In the genomic region with DNA sequence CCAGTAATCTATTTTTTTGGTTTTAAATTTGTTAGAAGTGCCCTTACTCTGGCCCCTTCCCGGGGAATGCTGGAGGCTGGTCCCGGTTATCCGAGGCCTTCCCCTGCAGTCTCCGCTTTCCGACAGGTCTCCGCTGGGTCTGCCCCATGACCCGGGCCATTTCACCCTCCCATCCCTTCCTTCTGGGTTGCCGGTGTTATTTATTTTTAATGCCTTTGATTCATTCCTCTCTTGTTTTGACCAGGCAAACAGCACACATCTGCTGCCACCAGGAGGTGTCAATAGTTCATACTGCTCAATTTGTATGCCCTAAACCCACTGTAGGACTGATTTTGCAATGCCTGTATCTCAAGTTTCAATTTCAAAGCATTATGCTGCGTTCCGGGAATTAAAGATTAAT, we compare ENCODE assay signal across 11 cellular contexts.
DNase-seq lines count a peak whose midpoint lies in the region; ATAC-seq, FAIRE-seq and TF ChIP-seq lines count a peak whose summit lies in the region.
"Had no signal": no experiment of that assay in that cellular context is flagged by ENCODE, and none has a peak within 500 bp of the region (broad histone marks: within the 10 kb centered on the region; RNA-seq: fewer than 3 reads in every experiment).

No MANE protein-coding gene starts in this region.

- TF ChIP-seq POLR2A in A549 (IDR thresholded peaks at IDR 0.05; ENCODE audit: low read length), result no peak

- H3K79me2 ChIP-seq in GM23248 (ENCODE audit: insufficient read depth) (no peaks in the 10 kb centered on the region), hepatocyte (no peaks in the 10 kb centered on the region)

- no peak for TF ChIP-seq EP300 in A549 (IDR thresholded peaks at IDR 0.05)

- peak; percentile 51 to 54; a peak in 3 of 6 replicates for ATAC-seq in A549
- ATAC-seq in Panc1, result no peak
- no peak for ATAC-seq in GM21576 (IDR thresholded peaks at IDR 0.05; ENCODE audit: unreplicated experiment)
- no peak for ATAC-seq in pancreas

- H3K9me2 ChIP-seq in GM23248 (ENCODE audit: insufficient read depth) (no peaks in the 10 kb centered on the region), hepatocyte (replicated peaks; ENCODE audit: insufficient read depth) (no peaks in the 10 kb centered on the region)

- H3K27me3 ChIP-seq in GM23248 (replicated peaks; ENCODE audit: insufficient read depth) (0 out of 2 replicates have a peak, but pooled peaks cover 7% of the 10 kb centered on the region), Panc1 (ENCODE audit: control insufficient read depth, insufficient read depth, low read length) (no peaks in the 10 kb centered on the region), hepatocyte (no peaks in the 10 kb centered on the region), pancreas (no peaks in the 10 kb centered on the region)

- POLR2A ChIA-PET in A549 (lab: Yijun Ruan, JAX), result no interaction called here
- POLR2A ChIA-PET in Panc1 (lab: Charles Lee), result no interaction called here

- CTCF ChIA-PET in A549 (lab: Yijun Ruan, JAX), result interaction anchor here (0.8 kb wide), 1 partner anchor 232 kb away, joined by 3 read pairs; no protein-coding TSS in a partner anchor
- CTCF ChIA-PET in Panc1 (lab: Charles Lee), result no interaction called here

- WGBS in A549 (ENCODE audit: missing lambda C conversion rate), result 51% methylated on average over 10 of the region's 10 CpGs
- 64% methylated on average over 10 of the region's 10 CpGs for WGBS in GM23248 (ENCODE audit: low coverage in 1 of 2, low lambda C conversion rate in 2 of 2, missing lambda C conversion rate in 2 of 2), 2 experiments
- WGBS in hepatocyte (ENCODE audit: low lambda C conversion rate, missing lambda C conversion rate), result 63% methylated on average over 10 of the region's 10 CpGs
- WGBS in pancreas, 2 donors, result 43 to 48% methylated on average over 10 of the region's 10 CpGs

- H3K9me3 ChIP-seq in A549 (no peaks in the 10 kb centered on the region), GM23248 (ENCODE audit: low read depth) (no peaks in the 10 kb centered on the region), Panc1 (ENCODE audit: control insufficient read depth, insufficient read depth, low read depth, low read length) (no peaks in the 10 kb centered on the region), hepatocyte (ENCODE audit: low read depth) (no peaks in the 10 kb centered on the region), pancreas (no peaks in the 10 kb centered on the region)

- H3K9ac ChIP-seq in GM23248, result no peak overlapping the region

- H3K4me3 ChIP-seq in A549, result no peak overlapping the region
- no peak overlapping the region for H3K4me3 ChIP-seq in GM23248
- no peak overlapping the region for H3K4me3 ChIP-seq in Panc1 (ENCODE audit: low read depth in 2 of 2, low read length in 2 of 2)
- H3K4me3 ChIP-seq in hepatocyte, result no peak overlapping the region
- no peak overlapping the region for H3K4me3 ChIP-seq in pancreas

- no peak for FAIRE-seq in A549 (lab: Jason Lieb, UNC)
- no peak for FAIRE-seq in pancreas (lab: Jason Lieb, UNC)
- FAIRE-seq: G401.6 had no signal

- H2AFZ ChIP-seq in GM23248, result no peak overlapping the region
- no peak overlapping the region for H2AFZ ChIP-seq in hepatocyte

- in situ Hi-C loops in GM23248 (cut with MboI), result no loop called here
- in situ Hi-C loops in Panc1 (cut with HindIII; ENCODE audit: low pct_unique_long_range_greater_than_20kb, low sequenced_read_pairs), result no loop called here

- H3K4me2 ChIP-seq in A549 (no peak overlapping the region), GM23248 (ENCODE audit: unreplicated experiment) (no peak overlapping the region), hepatocyte (no peak overlapping the region)

- TF ChIP-seq RAD21 in A549 (conservative IDR thresholded peaks at IDR 0.05 in 1 of 2, IDR thresholded peaks at IDR 0.05 in 1 of 2), result peak; percentile 16 to 48; a peak in 2 of 5 replicates

- TF ChIP-seq CTCF in A549 (IDR thresholded peaks at IDR 0.05) (no peak), Panc1 (IDR thresholded peaks at IDR 0.05) (peak; percentile 45), hepatocyte (IDR thresholded peaks at IDR 0.05; ENCODE audit: poor library complexity) (peak; percentile 22), pancreas (IDR thresholded peaks at IDR 0.05) (no peak)

- peak; percentile 5 to 42 for DNase-seq in A549 (ENCODE audit: low read depth in 1 of 2, low spot score in 1 of 2)
- DNase-seq in GM23248, result peak; percentile 15
- no peak for DNase-seq in Panc1 (ENCODE audit: low read depth, low spot score)
- no peak for DNase-seq in hepatocyte (ENCODE audit: low spot score)
- DNase-seq in LoVo (ENCODE audit: low spot score), result no peak
- DNase-seq in T1000 (lab: John Stamatoyannopoulos, UW), result no peak
- DNase-seq in pancreas, result no peak
- DNase-seq: GOT3, NCI-H1930 had no signal

- H3K4me1 ChIP-seq in A549 (no peaks in the 10 kb centered on the region), GM23248 (ENCODE audit: insufficient read depth) (no peaks in the 10 kb centered on the region), Panc1 (ENCODE audit: control insufficient read depth, insufficient read depth, low read length) (no peaks in the 10 kb centered on the region; the same call in 1 of the 2 replicates), hepatocyte (ENCODE audit: insufficient read depth) (no peaks in the 10 kb centered on the region), pancreas (no peaks in the 10 kb centered on the region)

- BruUV-seq in Panc1 (replicated peaks; lab: Mats Ljungman, UMichigan), result no TSS peak

- H3K36me3 ChIP-seq in GM23248 (ENCODE audit: low read depth), result no peaks in the 10 kb centered on the region
- H3K36me3 ChIP-seq in Panc1 (ENCODE audit: control insufficient read depth, insufficient read depth, low read length), result no peaks in the 10 kb centered on the region
- H3K36me3 ChIP-seq in hepatocyte (replicated peaks; ENCODE audit: insufficient read depth, low read depth), result no peaks in the 10 kb centered on the region
- no peaks in the 10 kb centered on the region for H3K36me3 ChIP-seq in pancreas

- H3F3A ChIP-seq in GM23248 (ENCODE audit: insufficient read depth), result no peaks in the 10 kb centered on the region

- H3K27ac ChIP-seq in A549 (no peak overlapping the region), GM23248 (no peak overlapping the region), Panc1 (ENCODE audit: low read length) (no peak overlapping the region), hepatocyte (no peak overlapping the region), pancreas (no peak overlapping the region)

- intact Hi-C loops in Panc1 (cut with micrococcal nuclease; ENCODE audit: unreplicated experiment), result no loop called here
- intact Hi-C loops in pancreas (cut with DNase I), result no loop called here

- H4K20me1 ChIP-seq in GM23248 (ENCODE audit: insufficient read depth) (no peaks in the 10 kb centered on the region), hepatocyte (ENCODE audit: insufficient read depth, poor library complexity, severe bottlenecking) (no peaks in the 10 kb centered on the region)

TF ChIP-seq in A549, 52 proteins besides CTCF, POLR2A, EP300 and RAD21:
- TF ChIP-seq NFE2L2 (conservative IDR thresholded peaks at IDR 0.05; ENCODE audit: low read length) (no peak), CEBPB (IDR thresholded peaks at IDR 0.05) (peak in 1 of 2 experiments; percentile 23; a peak in 1 of 4 replicates), RNF2 (IDR thresholded peaks at IDR 0.05; ENCODE audit: borderline replicate concordance, low read depth) (no peak)

Comparison
In these comparisons a context has a peak if more than half of its experiments do, and no peak if none do; other contexts are left out.
1. ATAC-seq: peak in A549 (2 of 2); none in Panc1 (single experiment), GM21576 (single experiment) and pancreas (0 of 4).
2. DNase-seq: peak in A549 (2 of 2) and GM23248 (single experiment); none in Panc1 (single experiment), hepatocyte (single experiment), LoVo (single experiment), T1000 (single experiment) and pancreas (0 of 6).
3. CTCF ChIP-seq: peak in Panc1 (single experiment) and hepatocyte (single experiment); none in A549 (single experiment) and pancreas (0 of 4).